In the genomic region with DNA sequence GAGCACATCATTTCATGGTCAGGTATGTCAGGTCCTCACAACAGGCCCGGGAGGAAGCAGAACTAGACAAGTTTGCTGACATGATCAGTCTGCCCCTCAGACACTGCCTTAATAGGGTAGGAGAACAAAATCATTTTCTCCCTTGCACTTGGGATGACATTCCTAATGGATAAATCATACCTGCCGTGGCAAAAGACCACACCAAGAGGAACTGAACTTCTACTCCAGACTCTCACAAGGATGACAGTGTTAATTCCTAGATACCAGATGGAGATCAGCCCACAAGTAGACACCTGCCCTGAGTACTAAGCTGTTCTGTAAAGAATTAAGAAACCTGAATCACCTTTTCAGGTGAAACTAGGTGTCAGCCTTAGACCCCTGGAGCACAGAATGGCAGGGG, we compare ENCODE assay signal across 13 cellular contexts. TPM values are rescaled to one million over a fixed set of nuclear protein-coding genes. Genes with fewer than 3 reads are reported as not detected.
DNase-seq lines count a peak whose midpoint lies in the region; ATAC-seq and TF ChIP-seq lines count a peak whose summit lies in the region.
"Had no signal": no experiment of that assay in that cellular context is flagged by ENCODE, and none has a peak within 500 bp of the region (broad histone marks: within the 10 kb centered on the region; RNA-seq: fewer than 3 reads in every experiment).

No MANE protein-coding gene starts in this region.

- CTCF ChIA-PET in activated naive CD4-positive, alpha-beta T cell treated with anti-CD3 and anti-CD28 coated beads for 36 hours (lab: Charles Lee), result interaction anchor here (1.6 kb wide), 1 partner anchor 22 kb away, joined by 4 read pairs; no protein-coding TSS in a partner anchor

- no peaks in the 10 kb centered on the region for H3K27me3 Mint-ChIP-seq in activated naive CD4-positive, alpha-beta T cell treated with anti-CD3 and anti-CD28 coated beads for 36 hours (ENCODE audit: low read depth)
- H3K27me3 Mint-ChIP-seq in T-helper 17 cell, result no peaks in the 10 kb centered on the region

- ATAC-seq in T-helper 17 cell (no peak), foreskin keratinocyte (peak; percentile 96), thoracic aorta (ENCODE audit: insufficient number of reproducible peaks, low FRiP score, low read depth) (no peak), lower lobe of right lung (no peak), GM21447 (IDR thresholded peaks at IDR 0.05; ENCODE audit: unreplicated experiment) (no peak)

- no peaks in the 10 kb centered on the region for H3K9me3 Mint-ChIP-seq in activated naive CD4-positive, alpha-beta T cell treated with anti-CD3 and anti-CD28 coated beads for 36 hours
- H3K9me3 Mint-ChIP-seq: neural crest cell had no signal

- H3K4me3 Mint-ChIP-seq in activated naive CD4-positive, alpha-beta T cell treated with anti-CD3 and anti-CD28 coated beads for 36 hours, result no peak overlapping the region
- H3K4me3 Mint-ChIP-seq in T-helper 17 cell, result peak overlapping the region; percentile 33
- H3K4me3 Mint-ChIP-seq: neural crest cell had no signal

- H3K4me1 ChIP-seq in foreskin keratinocyte, result peaks cover 34% of the 10 kb centered on the region
- H3K4me1 ChIP-seq in thoracic aorta (ENCODE audit: control insufficient read depth in 1 of 2, low read depth in 2 of 2), result peaks cover 29 to 66% of the 10 kb centered on the region in 2 donors
- peaks cover 33% of the 10 kb centered on the region for H3K4me1 ChIP-seq in lower lobe of right lung

- DNase-seq in activated naive CD4-positive, alpha-beta T cell treated with anti-CD3 and anti-CD28 coated beads for 36 hours, result no peak
- DNase-seq in activated naive CD4-positive, alpha-beta T cell (lab: John Stamatoyannopoulos, UW), result no peak
- DNase-seq in T-helper 17 cell (no peak), foreskin keratinocyte (peak; percentile 98 to 99), thoracic aorta (ENCODE audit: low spot score) (no peak), putamen (ENCODE audit: low spot score) (no peak), lower lobe of right lung (no peak)
- DNase-seq: AML-193; stimulated activated CD4-positive, alpha-beta T cell treated with anti-CD3 and anti-CD28 coated beads, Interleukin-4, amount 100 ng/mL, for 1 hour; testis had no signal

- no peaks in the 10 kb centered on the region for H3K27me3 ChIP-seq in foreskin keratinocyte
- no peaks in the 10 kb centered on the region for H3K27me3 ChIP-seq in thoracic aorta (replicated peaks; ENCODE audit: insufficient read depth)
- H3K27me3 ChIP-seq in lower lobe of right lung (ENCODE audit: low read depth), result no peaks in the 10 kb centered on the region
- H3K27me3 ChIP-seq: testis had no signal

- TF ChIP-seq CTCF in foreskin keratinocyte (conservative IDR thresholded peaks at IDR 0.05), result no peak
- TF ChIP-seq CTCF in thoracic aorta (IDR thresholded peaks at IDR 0.05), result no peak
- no peak for TF ChIP-seq CTCF in lower lobe of right lung (IDR thresholded peaks at IDR 0.05)

- H3K27ac ChIP-seq in foreskin keratinocyte (peak overlapping the region; percentile 98), thoracic aorta (peak overlapping the region; percentile 38 to 47), lower lobe of right lung (no peak overlapping the region)

- intact Hi-C loops in activated naive CD4-positive, alpha-beta T cell treated with anti-CD3 and anti-CD28 coated beads for 36 hours (cut with micrococcal nuclease), result no loop called here
- intact Hi-C loops in lower lobe of right lung (cut with DNase I), result no loop called here

- H3K9me3 ChIP-seq in T-helper 17 cell (ENCODE audit: control insufficient read depth, low read length, poor library complexity, severe bottlenecking), result no peaks in the 10 kb centered on the region
- H3K9me3 ChIP-seq in thoracic aorta, result no peaks in the 10 kb centered on the region
- no peaks in the 10 kb centered on the region for H3K9me3 ChIP-seq in lower lobe of right lung
- H3K9me3 ChIP-seq: testis had no signal

- H3K36me3 ChIP-seq in thoracic aorta, result no peaks in the 10 kb centered on the region
- H3K36me3 ChIP-seq in lower lobe of right lung, result peaks cover 20% of the 10 kb centered on the region

- peaks cover 66% of the 10 kb centered on the region for H3K36me3 Mint-ChIP-seq in activated naive CD4-positive, alpha-beta T cell treated with anti-CD3 and anti-CD28 coated beads for 36 hours (ENCODE audit: low read depth)
- H3K36me3 Mint-ChIP-seq in T-helper 17 cell (ENCODE audit: low read depth), result peaks cover 2% of the 10 kb centered on the region

- no peak overlapping the region for H3K4me3 ChIP-seq in thoracic aorta
- H3K4me3 ChIP-seq in lower lobe of right lung, result no peak overlapping the region
- H3K4me3 ChIP-seq: testis had no signal

- peaks cover 95% of the 10 kb centered on the region for H3K4me1 Mint-ChIP-seq in activated naive CD4-positive, alpha-beta T cell treated with anti-CD3 and anti-CD28 coated beads for 36 hours (ENCODE audit: low read depth)
- H3K4me1 Mint-ChIP-seq in T-helper 17 cell, result peaks cover 52% of the 10 kb centered on the region

- H3K27ac Mint-ChIP-seq in activated naive CD4-positive, alpha-beta T cell treated with anti-CD3 and anti-CD28 coated beads for 36 hours, result peak overlapping the region; percentile 73
- H3K27ac Mint-ChIP-seq in T-helper 17 cell, result no peak overlapping the region

RNA-seq across cellular contexts. Expression of a gene that starts 19.5 kb away (rescaled TPM):
- total RNA-seq in activated naive CD4-positive, alpha-beta T cell treated with anti-CD3 and anti-CD28 coated beads for 36 hours, result 10 to 100 TPM; 67.1 to 68.8 TPM
- total RNA-seq in T-helper 17 cell (10 to 100 TPM; 44.2 to 70.9 TPM), foreskin keratinocyte (33.3 and 37.7 TPM in 2 replicates), thoracic aorta (10 to 100 TPM; 36.2 to 54.6 TPM), lower lobe of right lung (18.6 TPM)
- 26.5 and 30.2 TPM in 2 replicates for polyA plus RNA-seq in foreskin keratinocyte

RNA-seq across cellular contexts. Expression of a gene that starts 39.8 kb away (rescaled TPM):
- not detected for total RNA-seq in activated naive CD4-positive, alpha-beta T cell treated with anti-CD3 and anti-CD28 coated beads for 36 hours
- 1 to 10 TPM in 1 of 2 donors, under 1 TPM in 1; 0.92 to 1.6 TPM for total RNA-seq in T-helper 17 cell
- not detected in 2 replicates for total RNA-seq in foreskin keratinocyte
- polyA plus RNA-seq in foreskin keratinocyte, result not detected in 2 replicates
- not detected for total RNA-seq in thoracic aorta
- not detected for total RNA-seq in lower lobe of right lung
- polyA plus RNA-seq: adipose tissue had no signal

Comparison
In these comparisons a context has a peak if more than half of its experiments do, and no peak if none do; other contexts are left out.
1. DNase-seq: peak in foreskin keratinocyte (2 of 2); none in activated naive CD4-positive, alpha-beta T cell treated with anti-CD3 and anti-CD28 coated beads for 36 hours (single experiment), activated naive CD4-positive, alpha-beta T cell (0 of 4), T-helper 17 cell (0 of 3), thoracic aorta (single experiment), putamen (single experiment) and lower lobe of right lung (single experiment).